Comparison of ENCODE assay signal across 13 cellular contexts in genomic region chr1:168578531-168579185, GRCh38. TPM values are rescaled to one million over a fixed set of nuclear protein-coding genes. Genes with fewer than 3 reads are reported as not detected.
DNase-seq lines count a peak whose midpoint lies in the region; ATAC-seq, FAIRE-seq and TF ChIP-seq lines count a peak whose summit lies in the region.
"Not testable (repeated sequence)": the region's sequence is repeated elsewhere in the genome, so short reads cannot be mapped to it uniquely, and the experiment has no call there.
"Had no signal": no experiment of that assay in that cellular context is flagged by ENCODE, and none has a peak within 500 bp of the region (broad histone marks: within the 10 kb centered on the region; RNA-seq: fewer than 3 reads in every experiment).

No MANE protein-coding gene starts in this region.

- not testable (repeated sequence) for DNase-seq in GM12892 (ENCODE audit: insufficient read length); activated T-cell treated with anti-CD3 and anti-CD28 coated beads, Interleukin-2, amount 50 U/mL, for 72 hours; activated naive CD8-positive, alpha-beta T cell treated with anti-CD3 and anti-CD28 coated beads for 36 hours; bronchial epithelial cell (ENCODE audit: low read depth); effector memory CD8-positive, alpha-beta T cell; stimulated activated effector memory CD8-positive, alpha-beta T cell treated with anti-CD3 and anti-CD28 coated beads, Interleukin-12 subunit alpha, Interleukin-12 subunit beta, amount 100 ng/mL, for 72 hours (ENCODE audit: low spot score in 2 of 2); urothelium cell line (ENCODE audit: low spot score)
- DNase-seq in activated CD8-positive, alpha-beta T cell treated with anti-CD3 and anti-CD28 coated beads, Interleukin-2, amount 10 ng/mL, durations not matched to agents 7 days and 5 days: peak; percentile 30

- CTCF ChIA-PET in activated CD8-positive, alpha-beta T cell treated with anti-CD3 and anti-CD28 coated beads, Interleukin-2, amount 10 ng/mL, durations not matched to agents 7 days and 5 days (lab: Charles Lee): interaction anchor here (0.6 to 2.2 kb wide), 11 partner anchors 10 to 236 kb away, joined by 3 to 19 read pairs (median 3); no protein-coding TSS in a partner anchor

- POLR2A ChIA-PET in activated CD8-positive, alpha-beta T cell treated with anti-CD3 and anti-CD28 coated beads, Interleukin-2, amount 10 ng/mL, durations not matched to agents 7 days and 5 days (lab: Charles Lee): interaction anchor here (0.6 to 1.3 kb wide), 3 partner anchors 35 to 134 kb away, joined by 3 to 4 read pairs (median 3); partner anchors contain the start of gene XCL2

- FAIRE-seq in GM12892 (lab: Jason Lieb, UNC) (peak; percentile 66), bronchial epithelial cell (lab: Jason Lieb, UNC) (peak; percentile 97), urothelium cell line (lab: Jason Lieb, UNC) (peak; percentile 30)

- peaks cover 56% of the 10 kb centered on the region for H3K4me1 Mint-ChIP-seq in activated CD8-positive, alpha-beta T cell treated with anti-CD3 and anti-CD28 coated beads, Interleukin-2, amount 10 ng/mL, durations not matched to agents 7 days and 5 days (ENCODE audit: low read depth)
- peaks cover 31% of the 10 kb centered on the region for H3K4me1 Mint-ChIP-seq in activated T-cell treated with anti-CD3 and anti-CD28 coated beads, Interleukin-2, amount 50 U/mL, for 72 hours (ENCODE audit: low read depth)
- H3K4me1 Mint-ChIP-seq in activated naive CD8-positive, alpha-beta T cell treated with anti-CD3 and anti-CD28 coated beads for 36 hours: peaks cover 23% of the 10 kb centered on the region
- H3K4me1 Mint-ChIP-seq in effector memory CD8-positive, alpha-beta T cell (ENCODE audit: low read depth in 2 of 2): peaks cover 21 to 33% of the 10 kb centered on the region in 2 donors
- H3K4me1 Mint-ChIP-seq in stimulated activated effector memory CD8-positive, alpha-beta T cell treated with anti-CD3 and anti-CD28 coated beads, Interleukin-12 subunit alpha, Interleukin-12 subunit beta, amount 100 ng/mL, for 72 hours: peaks cover 30% of the 10 kb centered on the region

- H3K4me3 Mint-ChIP-seq in activated CD8-positive, alpha-beta T cell treated with anti-CD3 and anti-CD28 coated beads, Interleukin-2, amount 10 ng/mL, durations not matched to agents 7 days and 5 days: peak overlapping the region; percentile 75
- H3K4me3 Mint-ChIP-seq in activated T-cell treated with anti-CD3 and anti-CD28 coated beads, Interleukin-2, amount 50 U/mL, for 72 hours: peak overlapping the region; percentile 19 to 39
- H3K4me3 Mint-ChIP-seq in activated naive CD8-positive, alpha-beta T cell treated with anti-CD3 and anti-CD28 coated beads for 36 hours: peak overlapping the region; percentile 72
- H3K4me3 Mint-ChIP-seq in effector memory CD8-positive, alpha-beta T cell: peak overlapping the region; percentile 73 to 82
- H3K4me3 Mint-ChIP-seq in stimulated activated effector memory CD8-positive, alpha-beta T cell treated with anti-CD3 and anti-CD28 coated beads, Interleukin-12 subunit alpha, Interleukin-12 subunit beta, amount 100 ng/mL, for 72 hours: peak overlapping the region; percentile 64

- peak overlapping the region; percentile 39 for H3K27ac Mint-ChIP-seq in activated CD8-positive, alpha-beta T cell treated with anti-CD3 and anti-CD28 coated beads, Interleukin-2, amount 10 ng/mL, durations not matched to agents 7 days and 5 days
- H3K27ac Mint-ChIP-seq in activated T-cell treated with anti-CD3 and anti-CD28 coated beads, Interleukin-2, amount 50 U/mL, for 72 hours; activated naive CD8-positive, alpha-beta T cell treated with anti-CD3 and anti-CD28 coated beads for 36 hours: not testable (repeated sequence)
- H3K27ac Mint-ChIP-seq in effector memory CD8-positive, alpha-beta T cell: peak overlapping the region; percentile 3 to 57
- H3K27ac Mint-ChIP-seq in stimulated activated effector memory CD8-positive, alpha-beta T cell treated with anti-CD3 and anti-CD28 coated beads, Interleukin-12 subunit alpha, Interleukin-12 subunit beta, amount 100 ng/mL, for 72 hours: peak overlapping the region; percentile 71

- not testable (repeated sequence) for ATAC-seq in activated CD8-positive, alpha-beta T cell treated with anti-CD3 and anti-CD28 coated beads, Interleukin-2, amount 10 ng/mL, durations not matched to agents 7 days and 5 days; activated T-cell treated with anti-CD3 and anti-CD28 coated beads, Interleukin-2, amount 50 U/mL, for 72 hours (replicated peaks in 1 of 2); effector memory CD8-positive, alpha-beta T cell (replicated peaks); stimulated activated effector memory CD8-positive, alpha-beta T cell treated with anti-CD3 and anti-CD28 coated beads, Interleukin-12 subunit alpha, Interleukin-12 subunit beta, amount 100 ng/mL, for 72 hours

- H3K9me3 Mint-ChIP-seq in activated CD8-positive, alpha-beta T cell treated with anti-CD3 and anti-CD28 coated beads, Interleukin-2, amount 10 ng/mL, durations not matched to agents 7 days and 5 days (ENCODE audit: insufficient read depth); activated T-cell treated with anti-CD3 and anti-CD28 coated beads, Interleukin-2, amount 50 U/mL, for 72 hours; activated naive CD8-positive, alpha-beta T cell treated with anti-CD3 and anti-CD28 coated beads for 36 hours; effector memory CD8-positive, alpha-beta T cell; stimulated activated effector memory CD8-positive, alpha-beta T cell treated with anti-CD3 and anti-CD28 coated beads, Interleukin-12 subunit alpha, Interleukin-12 subunit beta, amount 100 ng/mL, for 72 hours: not testable (repeated sequence)

- not testable (repeated sequence) for TF ChIP-seq CTCF in bronchial epithelial cell (IDR thresholded peaks at IDR 0.05; ENCODE audit: insufficient read depth, low read length, severe bottlenecking)

- not testable (repeated sequence) for H3K4me3 ChIP-seq in bronchial epithelial cell (ENCODE audit: low read depth, low read length)

- H3K36me3 ChIP-seq in bronchial epithelial cell (ENCODE audit: control insufficient read depth, insufficient read depth, low read length): not testable (repeated sequence)

- H3K27me3 Mint-ChIP-seq in activated CD8-positive, alpha-beta T cell treated with anti-CD3 and anti-CD28 coated beads, Interleukin-2, amount 10 ng/mL, durations not matched to agents 7 days and 5 days (ENCODE audit: low read depth); activated T-cell treated with anti-CD3 and anti-CD28 coated beads, Interleukin-2, amount 50 U/mL, for 72 hours (ENCODE audit: low read depth); activated naive CD8-positive, alpha-beta T cell treated with anti-CD3 and anti-CD28 coated beads for 36 hours; effector memory CD8-positive, alpha-beta T cell: not testable (repeated sequence)

- TF ChIP-seq POLR2A in GM12892 (IDR thresholded peaks at IDR 0.05; ENCODE audit: low read depth, low read length): not testable (repeated sequence)

- H3K36me3 Mint-ChIP-seq in activated CD8-positive, alpha-beta T cell treated with anti-CD3 and anti-CD28 coated beads, Interleukin-2, amount 10 ng/mL, durations not matched to agents 7 days and 5 days (ENCODE audit: low read depth): peaks cover 43% of the 10 kb centered on the region
- H3K36me3 Mint-ChIP-seq in activated T-cell treated with anti-CD3 and anti-CD28 coated beads, Interleukin-2, amount 50 U/mL, for 72 hours (ENCODE audit: insufficient read depth in 2 of 2); effector memory CD8-positive, alpha-beta T cell (ENCODE audit: insufficient read depth): not testable (repeated sequence)
- H3K36me3 Mint-ChIP-seq in activated naive CD8-positive, alpha-beta T cell treated with anti-CD3 and anti-CD28 coated beads for 36 hours: peaks cover 24% of the 10 kb centered on the region
- peaks cover 16% of the 10 kb centered on the region for H3K36me3 Mint-ChIP-seq in stimulated activated effector memory CD8-positive, alpha-beta T cell treated with anti-CD3 and anti-CD28 coated beads, Interleukin-12 subunit alpha, Interleukin-12 subunit beta, amount 100 ng/mL, for 72 hours

- H3K27me3 ChIP-seq in bronchial epithelial cell (ENCODE audit: control insufficient read depth, insufficient read depth, low read length): not testable (repeated sequence)

RNA-seq across cellular contexts. Expression of gene XCL1, which starts 2.3 kb away (rescaled TPM):
- 2.0 TPM for polyA plus RNA-seq in GM12892 (2012; ENCODE audit: missing spikeins)
- total RNA-seq in activated CD8-positive, alpha-beta T cell treated with anti-CD3 and anti-CD28 coated beads, Interleukin-2, amount 10 ng/mL, durations not matched to agents 7 days and 5 days: 10 to 100 TPM; 38.3 to 41.8 TPM
- 10 to 100 TPM; 11.7 to 27.8 TPM for total RNA-seq in activated T-cell treated with anti-CD3 and anti-CD28 coated beads, Interleukin-2, amount 50 U/mL, for 72 hours
- total RNA-seq in activated naive CD8-positive, alpha-beta T cell treated with anti-CD3 and anti-CD28 coated beads for 36 hours: 10 to 100 TPM; 83.3 to 86.0 TPM
- total RNA-seq in bronchial epithelial cell: not detected in 2 replicates
- total RNA-seq: CD4-positive, CD25-positive, alpha-beta regulatory T cell; Daoy; GM23248; H4 had no signal
- polyA plus RNA-seq: CD4-positive, CD25-positive, alpha-beta regulatory T cell; GM23248 had no signal

RNA-seq across cellular contexts. Expression of gene XCL2, which starts 34.9 kb away (rescaled TPM):
- polyA plus RNA-seq in GM12892 (2012; ENCODE audit: missing spikeins): not detected
- total RNA-seq in activated CD8-positive, alpha-beta T cell treated with anti-CD3 and anti-CD28 coated beads, Interleukin-2, amount 10 ng/mL, durations not matched to agents 7 days and 5 days: 10 to 100 TPM; 41.2 to 41.8 TPM
- total RNA-seq in activated T-cell treated with anti-CD3 and anti-CD28 coated beads, Interleukin-2, amount 50 U/mL, for 72 hours: 10 to 100 TPM; 15.7 to 51.0 TPM
- 100 to 1,000 TPM; 136 to 139 TPM for total RNA-seq in activated naive CD8-positive, alpha-beta T cell treated with anti-CD3 and anti-CD28 coated beads for 36 hours
- total RNA-seq in bronchial epithelial cell: not detected in 2 replicates
- total RNA-seq: CD4-positive, CD25-positive, alpha-beta regulatory T cell; Daoy; GM23248; H4; HepG2 had no signal
- polyA plus RNA-seq: GM23248 had no signal

Comparison
In these comparisons a context has a peak if more than half of its experiments do, and no peak if none do; other contexts are left out.
1. RNA of gene XCL1, which starts 2.3 kb away (total RNA-seq): 83.3 to 86.0 TPM in activated naive CD8-positive, alpha-beta T cell treated with anti-CD3 and anti-CD28 coated beads for 36 hours, 38.3 to 41.8 TPM in activated CD8-positive, alpha-beta T cell treated with anti-CD3 and anti-CD28 coated beads, Interleukin-2, amount 10 ng/mL, durations not matched to agents 7 days and 5 days and 11.7 to 27.8 TPM in activated T-cell treated with anti-CD3 and anti-CD28 coated beads, Interleukin-2, amount 50 U/mL, for 72 hours; not detected in bronchial epithelial cell; every median in the first group is over 10 times any median in the second.
2. RNA of gene XCL2, which starts 34.9 kb away (total RNA-seq): 136 to 139 TPM in activated naive CD8-positive, alpha-beta T cell treated with anti-CD3 and anti-CD28 coated beads for 36 hours, 15.7 to 51.0 TPM in activated T-cell treated with anti-CD3 and anti-CD28 coated beads, Interleukin-2, amount 50 U/mL, for 72 hours and 41.2 to 41.8 TPM in activated CD8-positive, alpha-beta T cell treated with anti-CD3 and anti-CD28 coated beads, Interleukin-2, amount 10 ng/mL, durations not matched to agents 7 days and 5 days; not detected in bronchial epithelial cell; every median in the first group is over 10 times any median in the second.
3. Peak in every context shown above with its lines, with median percentiles within 50 percentile points of each other: H3K4me3 Mint-ChIP-seq.